ENCODE assay signal across 9 cellular contexts in genomic region chr5:133240425-133241091, GRCh38.
DNase-seq lines count a peak whose midpoint lies in the region; ATAC-seq and TF ChIP-seq lines count a peak whose summit lies in the region.
"Had no signal": no experiment of that assay in that cellular context is flagged by ENCODE, and none has a peak within 500 bp of the region (broad histone marks: within the 10 kb centered on the region; RNA-seq: fewer than 3 reads in every experiment).

No MANE protein-coding gene starts in this region.

- H3K9me3 Mint-ChIP-seq in chondrocyte (ENCODE audit: low read depth), result no peaks in the 10 kb centered on the region

- peaks cover 3% of the 10 kb centered on the region for H3K27me3 Mint-ChIP-seq in chondrocyte (ENCODE audit: low read depth)

- no peak for TF ChIP-seq CTCF in chondrocyte (IDR thresholded peaks at IDR 0.05)

- no peaks in the 10 kb centered on the region for H3K36me3 Mint-ChIP-seq in chondrocyte (ENCODE audit: low read depth)

- peak; percentile 62 to 81 for ATAC-seq in activated CD4-positive, CD25-positive, alpha-beta regulatory T cell treated with anti-CD3 and anti-CD28 coated beads, Interleukin-2, amount 50 U/mL, for 24 hours
- ATAC-seq in HG02623 (IDR thresholded peaks at IDR 0.05; ENCODE audit: unreplicated experiment) (peak; percentile 40), HG02759 (IDR thresholded peaks at IDR 0.05; ENCODE audit: unreplicated experiment) (no peak)

- DNase-seq in activated CD4-positive, CD25-positive, alpha-beta regulatory T cell (lab: John Stamatoyannopoulos, UW), result no peak
- DNase-seq in OCI-M1 (lab: John Stamatoyannopoulos, UW), result peak; percentile 96
- DNase-seq in chondrocyte (ENCODE audit: low spot score), result no peak
- DNase-seq in occipital lobe (lab: John Stamatoyannopoulos, UW), result peak; percentile 63
- no peak for DNase-seq in NCI-H82 (lab: John Stamatoyannopoulos, UW)

- H3K4me3 Mint-ChIP-seq in chondrocyte (ENCODE audit: unreplicated experiment), result no peak overlapping the region
- H3K4me3 Mint-ChIP-seq: B cell had no signal

- peaks cover 15% of the 10 kb centered on the region for H3K4me1 Mint-ChIP-seq in chondrocyte (ENCODE audit: low read depth)

- peak overlapping the region; percentile 73 for H3K27ac Mint-ChIP-seq in chondrocyte (ENCODE audit: unreplicated experiment)
- H3K27ac Mint-ChIP-seq: B cell had no signal

Comparison
In these comparisons a context has a peak if more than half of its experiments do, and no peak if none do; other contexts are left out.
1. DNase-seq: peak in OCI-M1 (single experiment) and occipital lobe (single experiment); none in activated CD4-positive, CD25-positive, alpha-beta regulatory T cell (0 of 4), chondrocyte (single experiment) and NCI-H82 (single experiment).